Comparison of ENCODE assay signal across 9 cellular contexts in genomic region chr20:18058661-18059467, GRCh38. TPM values are rescaled to one million over a fixed set of nuclear protein-coding genes. Genes with fewer than 3 reads are reported as not detected.
DNase-seq lines count a peak whose midpoint lies in the region; ATAC-seq and TF ChIP-seq lines count a peak whose summit lies in the region.
"Had no signal": no experiment of that assay in that cellular context is flagged by ENCODE, and none has a peak within 500 bp of the region (broad histone marks: within the 10 kb centered on the region; RNA-seq: fewer than 3 reads in every experiment).

No MANE protein-coding gene starts in this region.

- no peak overlapping the region for H3K27ac ChIP-seq in dorsolateral prefrontal cortex
- no peak overlapping the region for H3K27ac ChIP-seq in neural cell (ENCODE audit: low read length)
- no peak overlapping the region for H3K27ac ChIP-seq in aorta (ENCODE audit: low read depth in 1 of 2, low read length in 2 of 2)
- no peak overlapping the region for H3K27ac ChIP-seq in RWPE1
- H3K27ac ChIP-seq: SJSA1 had no signal

- H3K4me1 ChIP-seq in aorta (ENCODE audit: control insufficient read depth in 1 of 2, insufficient read depth in 2 of 2, low read length in 2 of 2), result no peaks in the 10 kb centered on the region

- H3K27me3 ChIP-seq in dorsolateral prefrontal cortex (peaks cover 0 to 76% (median 52%) of the 10 kb centered on the region in 45 donors), neural cell (ENCODE audit: insufficient read depth, low read depth, low read length) (peaks cover 74% of the 10 kb centered on the region), aorta (ENCODE audit: control insufficient read depth in 1 of 2, insufficient read depth in 2 of 2, low read length in 1 of 2) (no peaks in the 10 kb centered on the region)

- no peaks in the 10 kb centered on the region for H3K9me3 ChIP-seq in neural cell (ENCODE audit: low read length)
- H3K9me3 ChIP-seq in aorta (ENCODE audit: control insufficient read depth, low read length), result no peaks in the 10 kb centered on the region

- H4K20me1 ChIP-seq in neural cell (ENCODE audit: insufficient read depth), result no peaks in the 10 kb centered on the region

- H3K36me3 ChIP-seq in neural cell (ENCODE audit: insufficient read depth, low read length) (no peaks in the 10 kb centered on the region), aorta (ENCODE audit: control insufficient read depth in 1 of 2, insufficient read depth in 2 of 2, low read length in 1 of 2) (no peaks in the 10 kb centered on the region)
- H3K36me3 ChIP-seq: SJSA1 had no signal

- no peak for TF ChIP-seq CTCF in dorsolateral prefrontal cortex (IDR thresholded peaks at IDR 0.05 in 54 of 56, conservative IDR thresholded peaks at IDR 0.05 in 2 of 56; ENCODE audit: low read depth in 1 of 56, partially characterized antibody in 56 of 56)
- no peak for TF ChIP-seq CTCF in neural cell (IDR thresholded peaks at IDR 0.05; ENCODE audit: poor library complexity, severe bottlenecking)
- no peak for TF ChIP-seq CTCF in RWPE1 (conservative IDR thresholded peaks at IDR 0.05; ENCODE audit: low read depth)

- no peaks in the 10 kb centered on the region for H3K9me2 ChIP-seq in neural cell (ENCODE audit: insufficient read depth, low read length)

- H3K4me3 ChIP-seq in dorsolateral prefrontal cortex (peak overlapping the region in 53 of 59 donors; percentile 10 to 68 (median 38)), neural cell (ENCODE audit: low read length) (peak overlapping the region; percentile 70), aorta (ENCODE audit: low read length in 2 of 2) (no peak overlapping the region)
- H3K4me3 ChIP-seq: SJSA1 had no signal

- TF ChIP-seq RAD21 in neural cell (conservative IDR thresholded peaks at IDR 0.05), result no peak

- H3K9ac ChIP-seq in neural cell (ENCODE audit: low read length), result no peak overlapping the region

- no peak for ATAC-seq in aorta (ENCODE audit: low FRiP score)
- ATAC-seq in HG02763 (IDR thresholded peaks at IDR 0.05; ENCODE audit: unreplicated experiment), result no peak

- POLR2A ChIA-PET in RWPE1 (lab: Yijun Ruan, JAX; ENCODE audit: low non-redundant PET), result interaction anchor here (1.7 kb wide), 1 partner anchor 79 kb away, joined by 5 read pairs; the partner anchor contains the start of genes KAT14 and PET117

- DNase-seq in ELF-1 (ENCODE audit: low read depth, low spot score) (peak; percentile 88), NCI-H2081 treated with DMSO at 0.1 percent for 48 hours (lab: John Stamatoyannopoulos, UW) (peak; percentile 33), dorsolateral prefrontal cortex (no peak), aorta (no peak), C1 segment of cervical spinal cord (lab: John Stamatoyannopoulos, UW) (no peak), RWPE1 (ENCODE audit: low spot score) (no peak)

- no peaks in the 10 kb centered on the region for H3F3A ChIP-seq in neural cell (ENCODE audit: insufficient read depth, low read length, poor library complexity, severe bottlenecking)

- TF ChIP-seq EP300 in neural cell (conservative IDR thresholded peaks at IDR 0.05; ENCODE audit: poor library complexity, severe bottlenecking), result no peak

- no peaks in the 10 kb centered on the region for H3K79me2 ChIP-seq in neural cell (replicated peaks; ENCODE audit: insufficient read depth, low read length)

- intact Hi-C loops in dorsolateral prefrontal cortex (cut with DNase I), result no loop called here
- intact Hi-C loops in aorta (cut with DNase I), result no loop called here

- WGBS in aorta, 2 donors, result 1 to 2% methylated on average over 43 to 46 of the region's 46 CpGs

- CTCF ChIA-PET in RWPE1 (lab: Yijun Ruan, JAX), result interaction anchor here (1.0 to 1.1 kb wide), 2 partner anchors 85 to 90 kb away, joined by 4 read pairs; no protein-coding TSS in a partner anchor

- no peak overlapping the region for H2AFZ ChIP-seq in neural cell (ENCODE audit: low read depth, low read length)

- H3K4me2 ChIP-seq in neural cell (ENCODE audit: low read length), result peak overlapping the region; percentile 35

TF ChIP-seq in neural cell, 6 proteins besides CTCF, POLR2A, EP300 and RAD21:
- TF ChIP-seq SMC3 (conservative IDR thresholded peaks at IDR 0.05; ENCODE audit: poor library complexity) (no peak), TAF1 (IDR thresholded peaks at IDR 0.05; ENCODE audit: low read depth) (no peak), REST (IDR thresholded peaks at IDR 0.05; ENCODE audit: borderline replicate concordance) (peak; percentile 4), EZH2 (IDR thresholded peaks at IDR 0.05; ENCODE audit: borderline replicate concordance, insufficient read depth, low read length, poor library complexity, severe bottlenecking) (no peak), POLR2AphosphoS5 (IDR thresholded peaks at IDR 0.05) (no peak)

RNA-seq across cellular contexts. Expression of gene OVOL2, which starts 1.1 kb away (rescaled TPM):
- total RNA-seq in dorsolateral prefrontal cortex, result 1 to 10 TPM in 112 of 120 experiments, under 1 TPM in 8; 0.49 to 8.5 (median 2.6) TPM
- polyA plus RNA-seq in neural cell, result not detected in 2 replicates
- not detected in 2 replicates for polyA minus RNA-seq in neural cell
- total RNA-seq in aorta, result not detected
- polyA plus RNA-seq in aorta, result 1 to 10 TPM in 1 of 2 donors, under 1 TPM in 1; 0.08 to 3.1 TPM
- total RNA-seq: SJSA1 had no signal

Comparison
In these comparisons a context has a peak if more than half of its experiments do, and no peak if none do; other contexts are left out.
1. DNase-seq: peak in ELF-1 (single experiment) and NCI-H2081 treated with DMSO at 0.1 percent for 48 hours (single experiment); none in dorsolateral prefrontal cortex (0 of 10), aorta (0 of 2), C1 segment of cervical spinal cord (0 of 14) and RWPE1 (single experiment).
2. H3K4me3 ChIP-seq: peak in dorsolateral prefrontal cortex (53 of 59) and neural cell (single experiment); none in aorta (0 of 2).